Comparison of ENCODE assay signal across 10 cellular contexts in genomic region chr10:101839002-101839401, GRCh38. TPM values are rescaled to one million over a fixed set of nuclear protein-coding genes. Genes with fewer than 3 reads are reported as not detected.
DNase-seq lines count a peak whose midpoint lies in the region; ATAC-seq and TF ChIP-seq lines count a peak whose summit lies in the region.
"Had no signal": no experiment of that assay in that cellular context is flagged by ENCODE, and none has a peak within 500 bp of the region (broad histone marks: within the 10 kb centered on the region; RNA-seq: fewer than 3 reads in every experiment).

No MANE protein-coding gene starts in this region.

- peaks cover 9% of the 10 kb centered on the region for H3K23me2 ChIP-seq in H9 (ENCODE audit: insufficient read length, low read depth, low read length, poor library complexity, severe bottlenecking)

- H3K23ac ChIP-seq in H9 (ENCODE audit: insufficient read length, low read depth, low read length) = no peak overlapping the region

- peaks cover 2% of the 10 kb centered on the region for H4K20me1 ChIP-seq in H9 (ENCODE audit: control insufficient read depth, insufficient read depth, insufficient read length)

- no peaks in the 10 kb centered on the region for H3K36me3 Mint-ChIP-seq in CD8-positive, alpha-beta T cell
- H3K36me3 Mint-ChIP-seq in H9 (ENCODE audit: insufficient read depth in 1 of 3, low read depth in 3 of 3) = no peaks in the 10 kb centered on the region
- no peaks in the 10 kb centered on the region for H3K36me3 Mint-ChIP-seq in brain
- no peaks in the 10 kb centered on the region for H3K36me3 Mint-ChIP-seq in natural killer cell

- no peak overlapping the region for H3K14ac ChIP-seq in H9 (ENCODE audit: insufficient read depth, low read length)

- H3K9me3 Mint-ChIP-seq in CD8-positive, alpha-beta T cell = no peaks in the 10 kb centered on the region
- H3K9me3 Mint-ChIP-seq in H9 (no peaks in the 10 kb centered on the region), brain (no peaks in the 10 kb centered on the region), natural killer cell (no peaks in the 10 kb centered on the region)

- no peak overlapping the region for H3T11ph ChIP-seq in H9 (ENCODE audit: low read length)

- H3K4me1 Mint-ChIP-seq in CD8-positive, alpha-beta T cell (ENCODE audit: low read depth) = peaks cover 58% of the 10 kb centered on the region
- H3K4me1 Mint-ChIP-seq in H9 = peaks cover 23 to 46% of the 10 kb centered on the region in 2 experiments
- peaks cover 71% of the 10 kb centered on the region for H3K4me1 Mint-ChIP-seq in brain
- H3K4me1 Mint-ChIP-seq in natural killer cell = peaks cover 14 to 48% of the 10 kb centered on the region in 2 donors

- no peak for DNase-seq in CD8-positive, alpha-beta T cell
- DNase-seq in H9 = no peak
- DNase-seq in natural killer cell = no peak
- DNase-seq in NCI-H1105 (lab: John Stamatoyannopoulos, UW) = no peak
- DNase-seq in NCI-H82 treated with DMSO at 0.1 percent for 48 hours (lab: John Stamatoyannopoulos, UW; ENCODE audit: unreplicated experiment) = no peak

- H3K27me3 Mint-ChIP-seq in CD8-positive, alpha-beta T cell (ENCODE audit: low read depth) = peaks cover 6% of the 10 kb centered on the region
- H3K27me3 Mint-ChIP-seq in H9 (ENCODE audit: low read depth) = peaks cover 28% of the 10 kb centered on the region
- peaks cover 13% of the 10 kb centered on the region for H3K27me3 Mint-ChIP-seq in brain
- peaks cover 8 to 9% of the 10 kb centered on the region in 2 donors for H3K27me3 Mint-ChIP-seq in natural killer cell (ENCODE audit: low read depth in 2 of 2)

- no peak overlapping the region for H2BK5ac ChIP-seq in H9 (ENCODE audit: insufficient read length, low read length)

- no peak overlapping the region for H2AFZ ChIP-seq in H9 (ENCODE audit: low read length)

- ATAC-seq in CD8-positive, alpha-beta T cell = no peak
- ATAC-seq in natural killer cell = no peak
- no peak for ATAC-seq in HG03457 (IDR thresholded peaks at IDR 0.05; ENCODE audit: unreplicated experiment)
- ATAC-seq: PC-3 had no signal

- no peak overlapping the region for H3K27ac ChIP-seq in CD8-positive, alpha-beta T cell (ENCODE audit: low read depth, low read length)
- no peak overlapping the region for H3K27ac ChIP-seq in H9 (ENCODE audit: insufficient read length, low read depth, low read length)
- H3K27ac ChIP-seq: HL-60, suprapubic skin had no signal

- CTCF ChIA-PET in CD8-positive, alpha-beta T cell (lab: Charles Lee) = interaction anchor here (0.9 to 3.2 kb wide), 3 partner anchors 10 to 234 kb away, joined by 3 to 18 read pairs (median 15); partner anchors contain the start of gene OGA

- no peak overlapping the region for H3K18ac ChIP-seq in H9 (ENCODE audit: insufficient read length, low read depth, low read length)

- no peak overlapping the region for H2AK5ac ChIP-seq in H9 (ENCODE audit: insufficient read length, low read length)

- no peak overlapping the region for H3K4ac ChIP-seq in H9 (ENCODE audit: low read depth, low read length)

- H3K4me3 Mint-ChIP-seq in CD8-positive, alpha-beta T cell = peak overlapping the region; percentile 72
- peak overlapping the region; percentile 81 to 92 for H3K4me3 Mint-ChIP-seq in H9
- peak overlapping the region; percentile 80 to 88 (median 85) for H3K4me3 Mint-ChIP-seq in brain
- peak overlapping the region; percentile 66 for H3K4me3 Mint-ChIP-seq in natural killer cell

- H2BK20ac ChIP-seq in H9 (ENCODE audit: low read depth, low read length, poor library complexity, severe bottlenecking) = no peak overlapping the region

- H2BK12ac ChIP-seq in H9 (ENCODE audit: insufficient read length, low read depth, low read length) = no peak overlapping the region

- intact Hi-C loops in CD8-positive, alpha-beta T cell (cut with DNase I, micrococcal nuclease) = loop anchor here (1.0 to 10.0 kb wide), 2 partner anchors 8 to 484 kb away; partner anchors contain the start of gene BTRC (in 1 of the 2)
- intact Hi-C loops in natural killer cell (cut with micrococcal nuclease) = no loop called here

- H3K27me3 ChIP-seq in CD8-positive, alpha-beta T cell (ENCODE audit: insufficient read depth, low read length) = no peaks in the 10 kb centered on the region
- peaks cover 15% of the 10 kb centered on the region; the same call in 1 of the 2 replicates for H3K27me3 ChIP-seq in H9 (ENCODE audit: insufficient read depth, low read length)
- H3K27me3 ChIP-seq: suprapubic skin had no signal

- no peak overlapping the region for H3K4me3 ChIP-seq in CD8-positive, alpha-beta T cell (ENCODE audit: low read depth, low read length)

- no peak overlapping the region for H3K9ac ChIP-seq in H9 (ENCODE audit: extremely low read depth, insufficient read length, low read length)

- H3K79me2 ChIP-seq in H9 (ENCODE audit: insufficient read depth, low read length) = no peaks in the 10 kb centered on the region

- no peak overlapping the region for H4K5ac ChIP-seq in H9 (ENCODE audit: insufficient read length, low read depth, low read length)

- H2BK15ac ChIP-seq in H9 (ENCODE audit: low read depth, low read length) = no peak overlapping the region

- H3K27ac Mint-ChIP-seq in CD8-positive, alpha-beta T cell = no peak overlapping the region
- H3K27ac Mint-ChIP-seq in H9 (no peak overlapping the region; a peak in 2 of 7 replicates), brain (peak overlapping the region; percentile 43 to 90 (median 70)), natural killer cell (no peak overlapping the region)

- H3K4me2 ChIP-seq in H9 (ENCODE audit: insufficient read depth, insufficient read length, low read length) = peak overlapping the region; percentile 77

- H4K91ac ChIP-seq in H9 (ENCODE audit: insufficient read length, low read depth, low read length) = no peak overlapping the region

- TF ChIP-seq CTCF in CD8-positive, alpha-beta T cell (IDR thresholded peaks at IDR 0.05) = no peak
- no peak for TF ChIP-seq CTCF in H9 (conservative IDR thresholded peaks at IDR 0.05)
- no peak for TF ChIP-seq CTCF in brain (conservative IDR thresholded peaks at IDR 0.05)
- TF ChIP-seq CTCF in natural killer cell (IDR thresholded peaks at IDR 0.05) = no peak

- no peak overlapping the region for H3K56ac ChIP-seq in H9 (ENCODE audit: insufficient read length, low read depth, low read length)

- H3K36me3 ChIP-seq in CD8-positive, alpha-beta T cell (ENCODE audit: insufficient read depth, low read length) = no peaks in the 10 kb centered on the region
- H3K36me3 ChIP-seq: suprapubic skin had no signal

- no CpG with 5 or more reads among the region's 1 CpG for WGBS in H9 (ENCODE audit: extremely low coverage, insufficient read length, low lambda C conversion rate)

- no peak overlapping the region for H2BK120ac ChIP-seq in H9 (ENCODE audit: low read depth, low read length, poor library complexity, severe bottlenecking)

- no peaks in the 10 kb centered on the region for H3K79me1 ChIP-seq in H9 (ENCODE audit: insufficient read depth, low read depth, low read length, poor library complexity, severe bottlenecking)

- peaks cover 50% of the 10 kb centered on the region for H3K4me1 ChIP-seq in CD8-positive, alpha-beta T cell (ENCODE audit: insufficient read depth, low read length)
- peaks cover 3% of the 10 kb centered on the region; the same call in 1 of the 2 replicates for H3K4me1 ChIP-seq in H9 (ENCODE audit: insufficient read depth, low read length)

- POLR2A ChIA-PET in CD8-positive, alpha-beta T cell (lab: Charles Lee) = interaction anchor here (0.7 to 1.2 kb wide), 2 partner anchors 20 to 26 kb away, joined by 3 read pairs; no protein-coding TSS in a partner anchor

- H4K8ac ChIP-seq in H9 (replicated peaks; ENCODE audit: insufficient read length, low read depth, low read length) = no peak overlapping the region

- H3K9me3 ChIP-seq in CD8-positive, alpha-beta T cell (ENCODE audit: low read length) = no peaks in the 10 kb centered on the region
- no peaks in the 10 kb centered on the region for H3K9me3 ChIP-seq in H9 (ENCODE audit: control insufficient read depth, low read depth, low read length)
- H3K9me3 ChIP-seq: suprapubic skin had no signal

RNA-seq across cellular contexts. Expression of gene KCNIP2, which starts 4.6 kb away (rescaled TPM):
- 1 to 10 TPM in 1 of 2 experiments, under 1 TPM in 1; 0.87 to 1.1 TPM for total RNA-seq in CD8-positive, alpha-beta T cell
- total RNA-seq in H9 (2021) (2.6 and 3.0 TPM in 2 replicates), natural killer cell (1 to 10 TPM in 2 of 3 donors, under 1 TPM in 1; 0.97 to 2.0 (median 1.6) TPM)
- 14.2 TPM for polyA plus RNA-seq in brain (ENCODE audit: insufficient read depth, low read depth, low replicate concordance)

RNA-seq across cellular contexts. Expression of gene OGA, which starts 20.8 kb away (rescaled TPM):
- 100 to 1,000 TPM; 356 to 394 TPM for total RNA-seq in CD8-positive, alpha-beta T cell
- 120 and 125 TPM in 2 replicates for total RNA-seq in H9 (2021)
- 29.0 TPM for polyA plus RNA-seq in brain (ENCODE audit: insufficient read depth, low read depth, low replicate concordance)
- 100 to 1,000 TPM; 427 to 488 (median 481) TPM for total RNA-seq in natural killer cell

RNA-seq across cellular contexts. Expression of gene NPM3, which starts 55.8 kb away (rescaled TPM):
- total RNA-seq in CD8-positive, alpha-beta T cell = 10 to 100 TPM; 21.1 to 25.1 TPM
- total RNA-seq in H9 (2021) (133 and 139 TPM in 2 replicates), natural killer cell (1 to 10 TPM; 8.2 to 9.0 (median 8.5) TPM)
- polyA plus RNA-seq in brain (ENCODE audit: insufficient read depth, low read depth, low replicate concordance) = 25.6 TPM

Comparison
In these comparisons a context has a peak if more than half of its experiments do, and no peak if none do; other contexts are left out.
1. H3K27ac Mint-ChIP-seq: peak in brain (5 of 5); none in CD8-positive, alpha-beta T cell (single experiment), H9 (0 of 3) and natural killer cell (0 of 2).
2. Peak in every context shown above with its lines, with median percentiles within 50 percentile points of each other: H3K4me3 Mint-ChIP-seq.